ENCODE assay signal across 11 cellular contexts in the genomic region with DNA sequence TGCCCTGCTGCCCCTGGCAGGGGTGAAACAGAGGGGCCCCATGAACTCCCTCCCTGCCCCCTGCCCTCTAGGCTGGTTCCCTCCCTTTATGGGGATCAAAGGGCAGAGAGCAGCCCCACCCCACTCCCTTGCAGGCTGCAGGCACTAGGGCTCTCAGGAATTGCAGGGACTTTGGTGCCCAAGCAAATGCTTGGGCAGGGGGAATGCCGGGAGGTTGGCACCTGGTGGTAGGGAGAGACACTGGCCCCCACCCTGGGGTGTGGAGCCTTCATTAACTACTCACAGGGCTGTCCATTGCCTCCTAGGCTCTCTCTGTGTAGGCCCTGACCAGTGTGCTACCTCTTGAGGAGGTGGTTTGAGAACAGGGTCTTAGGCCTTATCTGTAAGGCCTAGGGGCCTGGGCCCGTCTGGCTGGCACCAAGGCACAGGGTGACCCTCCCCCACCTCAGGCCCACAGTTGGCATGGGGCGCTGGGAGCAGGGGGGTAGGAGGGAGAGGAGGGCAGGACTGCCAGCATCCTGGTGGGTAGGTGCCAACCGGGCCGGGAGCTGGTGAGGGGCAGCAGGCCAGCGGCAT. TPM values are rescaled to one million over a fixed set of nuclear protein-coding genes. Genes with fewer than 3 reads are reported as not detected.
DNase-seq lines count a peak whose midpoint lies in the region; ATAC-seq and TF ChIP-seq lines count a peak whose summit lies in the region.
"Had no signal": no experiment of that assay in that cellular context is flagged by ENCODE, and none has a peak within 500 bp of the region (broad histone marks: within the 10 kb centered on the region; RNA-seq: fewer than 3 reads in every experiment).

No MANE protein-coding gene starts in this region.

- H3K4me3 Mint-ChIP-seq in activated CD8-positive, alpha-beta memory T cell treated with anti-CD3 and anti-CD28 coated beads, Interleukin-2, amount 10 ng/mL, durations not matched to agents 7 days and 5 days = no peak overlapping the region
- no peak overlapping the region for H3K4me3 Mint-ChIP-seq in CD8-positive, alpha-beta T cell

- peaks cover 68% of the 10 kb centered on the region for H3K4me1 Mint-ChIP-seq in activated CD8-positive, alpha-beta memory T cell treated with anti-CD3 and anti-CD28 coated beads, Interleukin-2, amount 10 ng/mL, durations not matched to agents 7 days and 5 days
- peaks cover 70% of the 10 kb centered on the region for H3K4me1 Mint-ChIP-seq in CD8-positive, alpha-beta T cell (ENCODE audit: low read depth)

- no peaks in the 10 kb centered on the region for H3K27me3 Mint-ChIP-seq in activated CD8-positive, alpha-beta memory T cell treated with anti-CD3 and anti-CD28 coated beads, Interleukin-2, amount 10 ng/mL, durations not matched to agents 7 days and 5 days
- no peaks in the 10 kb centered on the region for H3K27me3 Mint-ChIP-seq in CD8-positive, alpha-beta T cell (ENCODE audit: low read depth)
- H3K27me3 Mint-ChIP-seq: effector memory CD8-positive, alpha-beta T cell had no signal

- TF ChIP-seq CTCF in lower lobe of right lung (IDR thresholded peaks at IDR 0.05) (no peak), tibial artery (IDR thresholded peaks at IDR 0.05) (no peak)
- no peak for TF ChIP-seq CTCF in CD8-positive, alpha-beta T cell (IDR thresholded peaks at IDR 0.05)

- peak overlapping the region; percentile 49 for H3K4me3 ChIP-seq in lower lobe of right lung
- peak overlapping the region in 1 of 2 donors; percentile 26 for H3K4me3 ChIP-seq in tibial artery
- H3K4me3 ChIP-seq in CD8-positive, alpha-beta T cell (ENCODE audit: low read depth, low read length) = no peak overlapping the region

- no peak for DNase-seq in activated CD8-positive, alpha-beta memory T cell treated with anti-CD3 and anti-CD28 coated beads, Interleukin-2, amount 10 ng/mL, durations not matched to agents 7 days and 5 days
- DNase-seq in activated CD8-positive, alpha-beta memory T cell treated with anti-CD3 and anti-CD28 coated beads, Interleukin-2, amount 50 U/mL, for 4 hours = no peak
- DNase-seq in lower lobe of right lung (no peak), tibial artery (no peak), HCEC 1CT (no peak), GM03348 (ENCODE audit: low spot score) (no peak)
- DNase-seq in CD8-positive, alpha-beta T cell = no peak
- DNase-seq: islet precursor cell had no signal

- no peaks in the 10 kb centered on the region for H3K9me3 ChIP-seq in lower lobe of right lung
- H3K9me3 ChIP-seq in tibial artery = no peaks in the 10 kb centered on the region
- no peaks in the 10 kb centered on the region for H3K9me3 ChIP-seq in CD8-positive, alpha-beta T cell (ENCODE audit: low read length)

- POLR2A ChIA-PET in CD8-positive, alpha-beta T cell (lab: Charles Lee) = interaction anchor here (0.9 to 1.6 kb wide), 3 partner anchors 23 to 448 kb away, joined by 3 to 7 read pairs (median 3); a partner anchor contains a TSS

- intact Hi-C loops in lower lobe of right lung (cut with DNase I) (no loop called here), tibial artery (cut with DNase I; ENCODE audit: low total_unique reads) (no loop called here)
- intact Hi-C loops in CD8-positive, alpha-beta T cell (cut with DNase I, micrococcal nuclease) = no loop called here

- CTCF ChIA-PET in activated CD8-positive, alpha-beta memory T cell treated with anti-CD3 and anti-CD28 coated beads, Interleukin-2, amount 10 ng/mL, durations not matched to agents 7 days and 5 days (lab: Charles Lee) = interaction anchor here (0.7 to 18.7 kb wide), 9 partner anchors 8 to 78 kb away, joined by 3 to 328 read pairs (median 4); a partner anchor contains a TSS
- CTCF ChIA-PET in CD8-positive, alpha-beta T cell (lab: Charles Lee) = interaction anchor here (0.9 to 14.0 kb wide), 3 partner anchors 9 to 54 kb away, joined by 3 to 178 read pairs (median 28); a partner anchor contains a TSS

- H3K4me1 ChIP-seq in lower lobe of right lung (peaks cover 81% of the 10 kb centered on the region), tibial artery (peaks cover 0 to 84% (median 63%) of the 10 kb centered on the region in 4 donors)
- H3K4me1 ChIP-seq in CD8-positive, alpha-beta T cell (ENCODE audit: insufficient read depth, low read length) = peaks cover 96% of the 10 kb centered on the region

- H3K36me3 Mint-ChIP-seq in activated CD8-positive, alpha-beta memory T cell treated with anti-CD3 and anti-CD28 coated beads, Interleukin-2, amount 10 ng/mL, durations not matched to agents 7 days and 5 days = peaks cover 11% of the 10 kb centered on the region
- peaks cover 2% of the 10 kb centered on the region for H3K36me3 Mint-ChIP-seq in CD8-positive, alpha-beta T cell

- H3K27me3 ChIP-seq in lower lobe of right lung (ENCODE audit: low read depth) (no peaks in the 10 kb centered on the region), tibial artery (no peaks in the 10 kb centered on the region)
- no peaks in the 10 kb centered on the region for H3K27me3 ChIP-seq in CD8-positive, alpha-beta T cell (ENCODE audit: insufficient read depth, low read length)

- H3K27ac ChIP-seq in cingulate gyrus (ENCODE audit: low read depth, low read length) (peak overlapping the region; percentile 97), lower lobe of right lung (peak overlapping the region; percentile 76), tibial artery (peak overlapping the region; percentile 95 to 96)
- no peak overlapping the region for H3K27ac ChIP-seq in CD8-positive, alpha-beta T cell (ENCODE audit: low read depth, low read length)

- ATAC-seq in activated CD8-positive, alpha-beta memory T cell treated with anti-CD3 and anti-CD28 coated beads, Interleukin-2, amount 10 ng/mL, durations not matched to agents 7 days and 5 days = no peak
- no peak for ATAC-seq in lower lobe of right lung
- no peak for ATAC-seq in CD8-positive, alpha-beta T cell

- peak overlapping the region; percentile 95 for H3K27ac Mint-ChIP-seq in activated CD8-positive, alpha-beta memory T cell treated with anti-CD3 and anti-CD28 coated beads, Interleukin-2, amount 10 ng/mL, durations not matched to agents 7 days and 5 days
- H3K27ac Mint-ChIP-seq in CD8-positive, alpha-beta T cell = no peak overlapping the region

- H3K9me3 Mint-ChIP-seq in activated CD8-positive, alpha-beta memory T cell treated with anti-CD3 and anti-CD28 coated beads, Interleukin-2, amount 10 ng/mL, durations not matched to agents 7 days and 5 days (ENCODE audit: low read depth) = no peaks in the 10 kb centered on the region
- H3K9me3 Mint-ChIP-seq in CD8-positive, alpha-beta T cell = no peaks in the 10 kb centered on the region
- H3K9me3 Mint-ChIP-seq: effector memory CD8-positive, alpha-beta T cell had no signal

- H3K36me3 ChIP-seq in lower lobe of right lung = no peaks in the 10 kb centered on the region
- H3K36me3 ChIP-seq in tibial artery = peaks cover 0 to 9% (median 0%) of the 10 kb centered on the region in 3 donors
- H3K36me3 ChIP-seq in CD8-positive, alpha-beta T cell (ENCODE audit: insufficient read depth, low read length) = no peaks in the 10 kb centered on the region

RNA-seq across cellular contexts. Expression of a gene that starts 4.7 kb away (rescaled TPM):
- 10 to 100 TPM; 58.1 to 74.8 TPM for total RNA-seq in activated CD8-positive, alpha-beta memory T cell treated with anti-CD3 and anti-CD28 coated beads, Interleukin-2, amount 10 ng/mL, durations not matched to agents 7 days and 5 days
- 72.0 TPM for total RNA-seq in lower lobe of right lung
- 1 to 10 TPM; 6.9 to 7.1 TPM for total RNA-seq in CD8-positive, alpha-beta T cell

RNA-seq across cellular contexts. Expression of a gene that starts 14.0 kb away (rescaled TPM):
- total RNA-seq in activated CD8-positive, alpha-beta memory T cell treated with anti-CD3 and anti-CD28 coated beads, Interleukin-2, amount 10 ng/mL, durations not matched to agents 7 days and 5 days = 1 to 10 TPM in 1 of 2 experiments, under 1 TPM in 1; 0.91 to 1.2 TPM
- total RNA-seq in lower lobe of right lung = not detected
- total RNA-seq in CD8-positive, alpha-beta T cell = not detected
- total RNA-seq: subcutaneous adipose tissue had no signal

RNA-seq across cellular contexts. Expression of a gene that starts 24.2 kb away (rescaled TPM):
- total RNA-seq in activated CD8-positive, alpha-beta memory T cell treated with anti-CD3 and anti-CD28 coated beads, Interleukin-2, amount 10 ng/mL, durations not matched to agents 7 days and 5 days = 10 to 100 TPM; 48.2 to 63.7 TPM
- 31.9 TPM for total RNA-seq in lower lobe of right lung
- total RNA-seq in CD8-positive, alpha-beta T cell = 10 to 100 TPM; 17.4 to 19.0 TPM

RNA-seq across cellular contexts. Expression of a gene that starts 26.2 kb away (rescaled TPM):
- total RNA-seq in activated CD8-positive, alpha-beta memory T cell treated with anti-CD3 and anti-CD28 coated beads, Interleukin-2, amount 10 ng/mL, durations not matched to agents 7 days and 5 days = under 1 TPM; 0.09 to 0.29 TPM
- total RNA-seq in lower lobe of right lung = 1.4 TPM
- under 1 TPM; 0.52 to 0.61 TPM for total RNA-seq in CD8-positive, alpha-beta T cell

RNA-seq across cellular contexts. Expression of a gene that starts 26.3 kb away (rescaled TPM):
- not detected for total RNA-seq in activated CD8-positive, alpha-beta memory T cell treated with anti-CD3 and anti-CD28 coated beads, Interleukin-2, amount 10 ng/mL, durations not matched to agents 7 days and 5 days
- total RNA-seq in lower lobe of right lung = not detected
- under 1 TPM in 1 of 2 experiments, not detected in 1; 0.30 TPM for total RNA-seq in CD8-positive, alpha-beta T cell
- total RNA-seq: subcutaneous adipose tissue had no signal
